8 cellular contexts compared by ENCODE assay signal in genomic region chr20:63697868-63698545, GRCh38. TPM values are rescaled to one million over a fixed set of nuclear protein-coding genes. Genes with fewer than 3 reads are reported as not detected.
DNase-seq lines count a peak whose midpoint lies in the region; ATAC-seq and TF ChIP-seq lines count a peak whose summit lies in the region.
"Had no signal": no experiment of that assay in that cellular context is flagged by ENCODE, and none has a peak within 500 bp of the region (broad histone marks: within the 10 kb centered on the region; RNA-seq: fewer than 3 reads in every experiment).

No MANE protein-coding gene starts in this region.

- CTCF ChIA-PET in activated CD4-positive, alpha-beta T cell treated with anti-CD3 and anti-CD28 coated beads for 36 hours (lab: Charles Lee) = interaction anchor here (0.7 to 1.6 kb wide), 6 partner anchors 9 to 220 kb away, joined by 3 to 5 read pairs (median 4); partner anchors contain the start of genes ARFRP1 and ZGPAT

- TF ChIP-seq EP300 in esophagus muscularis mucosa (IDR thresholded peaks at IDR 0.05) = no peak

- TF ChIP-seq CTCF in esophagus muscularis mucosa (IDR thresholded peaks at IDR 0.05) = no peak

- peaks cover 49 to 65% (median 52%) of the 10 kb centered on the region in 4 donors for H3K4me1 ChIP-seq in esophagus muscularis mucosa

- no peak overlapping the region for H3K27ac Mint-ChIP-seq in activated CD4-positive, alpha-beta T cell treated with anti-CD3 and anti-CD28 coated beads for 36 hours

- no peak overlapping the region for H3K4me3 Mint-ChIP-seq in activated CD4-positive, alpha-beta T cell treated with anti-CD3 and anti-CD28 coated beads for 36 hours

- H3K9me3 Mint-ChIP-seq in activated CD4-positive, alpha-beta T cell treated with anti-CD3 and anti-CD28 coated beads for 36 hours (ENCODE audit: low read depth) = no peaks in the 10 kb centered on the region
- H3K9me3 Mint-ChIP-seq: activated T-cell treated with anti-CD3 and anti-CD28 coated beads, Interleukin-2, amount 50 U/mL, for 4 hours had no signal

- no peaks in the 10 kb centered on the region for H3K9me3 ChIP-seq in esophagus muscularis mucosa
- H3K9me3 ChIP-seq: tibial artery had no signal

- H3K36me3 ChIP-seq in esophagus muscularis mucosa = peaks cover 7 to 66% (median 47%) of the 10 kb centered on the region in 4 donors

- H3K4me1 Mint-ChIP-seq in activated CD4-positive, alpha-beta T cell treated with anti-CD3 and anti-CD28 coated beads for 36 hours = peaks cover 29% of the 10 kb centered on the region

- no peak for ATAC-seq in activated CD4-positive, alpha-beta T cell treated with anti-CD3 and anti-CD28 coated beads for 36 hours
- no peak for ATAC-seq in HG02840 (IDR thresholded peaks at IDR 0.05; ENCODE audit: low FRiP score, unreplicated experiment)

- H3K27ac ChIP-seq in esophagus muscularis mucosa (replicated peaks in 1 of 4) (peak overlapping the region in 2 of 4 donors; percentile 62 to 72), temporal lobe (ENCODE audit: low read depth, low read length) (peak overlapping the region; percentile 52)

- H3K27me3 ChIP-seq in esophagus muscularis mucosa = no peaks in the 10 kb centered on the region
- H3K27me3 ChIP-seq: tibial artery had no signal

- WGBS in esophagus muscularis mucosa = 76% methylated on average over 28 of the region's 40 CpGs

- peak overlapping the region in 3 of 4 donors; percentile 38 to 49 (median 40) for H3K4me3 ChIP-seq in esophagus muscularis mucosa

- intact Hi-C loops in activated CD4-positive, alpha-beta T cell treated with anti-CD3 and anti-CD28 coated beads for 36 hours (cut with DNase I, micrococcal nuclease) = loop anchor here (2.0 to 5.0 kb wide), 2 partner anchors 39 to 161 kb away; partner anchors contain the start of genes LIME1 (in 1 of the 2), PTK6 (in 1 of the 2) and SLC2A4RG (in 1 of the 2)
- intact Hi-C loops in esophagus muscularis mucosa (cut with DNase I) = no loop called here

- no peak for TF ChIP-seq POLR2A in esophagus muscularis mucosa (IDR thresholded peaks at IDR 0.05; ENCODE audit: low read depth)

- H3K36me3 Mint-ChIP-seq in activated CD4-positive, alpha-beta T cell treated with anti-CD3 and anti-CD28 coated beads for 36 hours (ENCODE audit: low read depth) = peaks cover 4% of the 10 kb centered on the region

- POLR2A ChIA-PET in activated CD4-positive, alpha-beta T cell treated with anti-CD3 and anti-CD28 coated beads for 36 hours (lab: Charles Lee) = interaction anchor here (0.7 to 1.0 kb wide), 2 partner anchors 56 to 411 kb away, joined by 3 to 4 read pairs; no protein-coding TSS in a partner anchor

- no peaks in the 10 kb centered on the region for H3K27me3 Mint-ChIP-seq in activated CD4-positive, alpha-beta T cell treated with anti-CD3 and anti-CD28 coated beads for 36 hours

- DNase-seq in activated CD4-positive, alpha-beta T cell treated with anti-CD3 and anti-CD28 coated beads for 36 hours = peak; percentile 11
- DNase-seq in activated CD4-positive, alpha-beta T cell treated with anti-CD3 and anti-CD28 coated beads for 48 hours = no peak
- DNase-seq in esophagus muscularis mucosa (ENCODE audit: extremely low spot score) (no peak), foreskin melanocyte (no peak)
- DNase-seq: activated T-cell treated with anti-CD3 and anti-CD28 coated beads, Interleukin-2, amount 50 U/mL, for 4 hours had no signal

RNA-seq across cellular contexts. Expression of gene TNFRSF6B, which starts 1.6 kb away (rescaled TPM):
- total RNA-seq in activated CD4-positive, alpha-beta T cell treated with anti-CD3 and anti-CD28 coated beads for 36 hours = 1 to 10 TPM in 1 of 2 experiments, under 1 TPM in 1; 0.21 to 1.7 TPM
- total RNA-seq in esophagus muscularis mucosa (10 to 100 TPM in 3 of 4 donors, 1 to 10 TPM in 1; 5.0 to 67.8 (median 26.5) TPM), temporal lobe (0.49 TPM)

RNA-seq across cellular contexts. Expression of gene ARFRP1, which starts 9.8 kb away (rescaled TPM):
- 10 to 100 TPM; 36.4 to 52.0 TPM for total RNA-seq in activated CD4-positive, alpha-beta T cell treated with anti-CD3 and anti-CD28 coated beads for 36 hours
- total RNA-seq in esophagus muscularis mucosa (10 to 100 TPM; 34.1 to 46.5 (median 44.6) TPM), temporal lobe (18.7 TPM)

RNA-seq across cellular contexts. Expression of gene ZGPAT, which starts 9.8 kb away (rescaled TPM):
- 10 to 100 TPM; 15.3 to 21.9 TPM for total RNA-seq in activated CD4-positive, alpha-beta T cell treated with anti-CD3 and anti-CD28 coated beads for 36 hours
- total RNA-seq in esophagus muscularis mucosa (10 to 100 TPM; 22.5 to 38.9 (median 28.6) TPM), temporal lobe (7.6 TPM)

RNA-seq across cellular contexts. Expression of gene LIME1, which starts 38.5 kb away (rescaled TPM):
- 10 to 100 TPM in 1 of 2 experiments, 1 to 10 TPM in 1; 7.3 to 10.2 TPM for total RNA-seq in activated CD4-positive, alpha-beta T cell treated with anti-CD3 and anti-CD28 coated beads for 36 hours
- 10 to 100 TPM in 2 of 4 donors, 1 to 10 TPM in 2; 9.4 to 15.4 (median 10.9) TPM for total RNA-seq in esophagus muscularis mucosa
- 2.7 TPM for total RNA-seq in temporal lobe

RNA-seq across cellular contexts. Expression of gene RTEL1, which starts 39.9 kb away (rescaled TPM):
- total RNA-seq in activated CD4-positive, alpha-beta T cell treated with anti-CD3 and anti-CD28 coated beads for 36 hours = 10 to 100 TPM; 44.5 to 44.7 TPM
- total RNA-seq in esophagus muscularis mucosa (10 to 100 TPM in 2 of 4 donors, 1 to 10 TPM in 2; 8.4 to 13.4 (median 9.6) TPM), temporal lobe (10.6 TPM)
